Comparison of ENCODE assay signal across 1 cellular context in genomic region chr5:60349891-60350415, GRCh38.
TF ChIP-seq lines count a peak whose summit lies in the region.

No MANE protein-coding gene starts in this region.

TF ChIP-seq in GM23338, 12 proteins besides CTCF, POLR2A, EP300 and RAD21 (continued from another document):
- TF ChIP-seq, protein P1, sequence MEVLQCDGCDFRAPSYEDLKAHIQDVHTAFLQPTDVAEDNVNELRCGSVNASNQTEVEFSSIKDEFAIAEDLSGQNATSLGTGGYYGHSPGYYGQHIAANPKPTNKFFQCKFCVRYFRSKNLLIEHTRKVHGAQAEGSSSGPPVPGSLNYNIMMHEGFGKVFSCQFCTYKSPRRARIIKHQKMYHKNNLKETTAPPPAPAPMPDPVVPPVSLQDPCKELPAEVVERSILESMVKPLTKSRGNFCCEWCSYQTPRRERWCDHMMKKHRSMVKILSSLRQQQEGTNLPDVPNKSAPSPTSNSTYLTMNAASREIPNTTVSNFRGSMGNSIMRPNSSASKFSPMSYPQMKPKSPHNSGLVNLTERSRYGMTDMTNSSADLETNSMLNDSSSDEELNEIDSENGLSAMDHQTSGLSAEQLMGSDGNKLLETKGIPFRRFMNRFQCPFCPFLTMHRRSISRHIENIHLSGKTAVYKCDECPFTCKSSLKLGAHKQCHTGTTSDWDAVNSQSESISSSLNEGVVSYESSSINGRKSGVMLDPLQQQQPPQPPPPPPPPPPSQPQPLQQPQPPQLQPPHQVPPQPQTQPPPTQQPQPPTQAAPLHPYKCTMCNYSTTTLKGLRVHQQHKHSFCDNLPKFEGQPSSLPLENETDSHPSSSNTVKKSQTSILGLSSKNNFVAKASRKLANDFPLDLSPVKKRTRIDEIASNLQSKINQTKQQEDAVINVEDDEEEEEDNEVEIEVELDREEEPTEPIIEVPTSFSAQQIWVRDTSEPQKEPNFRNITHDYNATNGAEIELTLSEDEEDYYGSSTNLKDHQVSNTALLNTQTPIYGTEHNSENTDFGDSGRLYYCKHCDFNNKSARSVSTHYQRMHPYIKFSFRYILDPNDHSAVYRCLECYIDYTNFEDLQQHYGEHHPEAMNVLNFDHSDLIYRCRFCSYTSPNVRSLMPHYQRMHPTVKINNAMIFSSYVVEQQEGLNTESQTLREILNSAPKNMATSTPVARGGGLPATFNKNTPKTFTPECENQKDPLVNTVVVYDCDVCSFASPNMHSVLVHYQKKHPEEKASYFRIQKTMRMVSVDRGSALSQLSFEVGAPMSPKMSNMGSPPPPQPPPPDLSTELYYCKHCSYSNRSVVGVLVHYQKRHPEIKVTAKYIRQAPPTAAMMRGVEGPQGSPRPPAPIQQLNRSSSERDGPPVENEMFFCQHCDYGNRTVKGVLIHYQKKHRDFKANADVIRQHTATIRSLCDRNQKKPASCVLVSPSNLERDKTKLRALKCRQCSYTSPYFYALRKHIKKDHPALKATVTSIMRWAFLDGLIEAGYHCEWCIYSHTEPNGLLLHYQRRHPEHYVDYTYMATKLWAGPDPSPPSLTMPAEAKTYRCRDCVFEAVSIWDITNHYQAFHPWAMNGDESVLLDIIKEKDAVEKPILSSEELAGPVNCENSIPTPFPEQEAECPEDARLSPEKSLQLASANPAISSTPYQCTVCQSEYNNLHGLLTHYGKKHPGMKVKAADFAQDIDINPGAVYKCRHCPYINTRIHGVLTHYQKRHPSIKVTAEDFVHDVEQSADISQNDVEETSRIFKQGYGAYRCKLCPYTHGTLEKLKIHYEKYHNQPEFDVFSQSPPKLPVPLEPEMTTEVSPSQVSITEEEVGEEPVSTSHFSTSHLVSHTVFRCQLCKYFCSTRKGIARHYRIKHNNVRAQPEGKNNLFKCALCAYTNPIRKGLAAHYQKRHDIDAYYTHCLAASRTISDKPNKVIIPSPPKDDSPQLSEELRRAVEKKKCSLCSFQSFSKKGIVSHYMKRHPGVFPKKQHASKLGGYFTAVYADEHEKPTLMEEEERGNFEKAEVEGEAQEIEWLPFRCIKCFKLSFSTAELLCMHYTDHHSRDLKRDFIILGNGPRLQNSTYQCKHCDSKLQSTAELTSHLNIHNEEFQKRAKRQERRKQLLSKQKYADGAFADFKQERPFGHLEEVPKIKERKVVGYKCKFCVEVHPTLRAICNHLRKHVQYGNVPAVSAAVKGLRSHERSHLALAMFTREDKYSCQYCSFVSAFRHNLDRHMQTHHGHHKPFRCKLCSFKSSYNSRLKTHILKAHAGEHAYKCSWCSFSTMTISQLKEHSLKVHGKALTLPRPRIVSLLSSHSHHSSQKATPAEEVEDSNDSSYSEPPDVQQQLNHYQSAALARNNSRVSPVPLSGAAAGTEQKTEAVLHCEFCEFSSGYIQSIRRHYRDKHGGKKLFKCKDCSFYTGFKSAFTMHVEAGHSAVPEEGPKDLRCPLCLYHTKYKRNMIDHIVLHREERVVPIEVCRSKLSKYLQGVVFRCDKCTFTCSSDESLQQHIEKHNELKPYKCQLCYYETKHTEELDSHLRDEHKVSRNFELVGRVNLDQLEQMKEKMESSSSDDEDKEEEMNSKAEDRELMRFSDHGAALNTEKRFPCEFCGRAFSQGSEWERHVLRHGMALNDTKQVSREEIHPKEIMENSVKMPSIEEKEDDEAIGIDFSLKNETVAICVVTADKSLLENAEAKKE (CRISPR knock-in tag; IDR thresholded peaks at IDR 0.05) = no peak
- no peak for TF ChIP-seq POLR2AphosphoS5 (IDR thresholded peaks at IDR 0.05; ENCODE audit: low read depth)
